10 cellular contexts compared by ENCODE assay signal in the genomic region with DNA sequence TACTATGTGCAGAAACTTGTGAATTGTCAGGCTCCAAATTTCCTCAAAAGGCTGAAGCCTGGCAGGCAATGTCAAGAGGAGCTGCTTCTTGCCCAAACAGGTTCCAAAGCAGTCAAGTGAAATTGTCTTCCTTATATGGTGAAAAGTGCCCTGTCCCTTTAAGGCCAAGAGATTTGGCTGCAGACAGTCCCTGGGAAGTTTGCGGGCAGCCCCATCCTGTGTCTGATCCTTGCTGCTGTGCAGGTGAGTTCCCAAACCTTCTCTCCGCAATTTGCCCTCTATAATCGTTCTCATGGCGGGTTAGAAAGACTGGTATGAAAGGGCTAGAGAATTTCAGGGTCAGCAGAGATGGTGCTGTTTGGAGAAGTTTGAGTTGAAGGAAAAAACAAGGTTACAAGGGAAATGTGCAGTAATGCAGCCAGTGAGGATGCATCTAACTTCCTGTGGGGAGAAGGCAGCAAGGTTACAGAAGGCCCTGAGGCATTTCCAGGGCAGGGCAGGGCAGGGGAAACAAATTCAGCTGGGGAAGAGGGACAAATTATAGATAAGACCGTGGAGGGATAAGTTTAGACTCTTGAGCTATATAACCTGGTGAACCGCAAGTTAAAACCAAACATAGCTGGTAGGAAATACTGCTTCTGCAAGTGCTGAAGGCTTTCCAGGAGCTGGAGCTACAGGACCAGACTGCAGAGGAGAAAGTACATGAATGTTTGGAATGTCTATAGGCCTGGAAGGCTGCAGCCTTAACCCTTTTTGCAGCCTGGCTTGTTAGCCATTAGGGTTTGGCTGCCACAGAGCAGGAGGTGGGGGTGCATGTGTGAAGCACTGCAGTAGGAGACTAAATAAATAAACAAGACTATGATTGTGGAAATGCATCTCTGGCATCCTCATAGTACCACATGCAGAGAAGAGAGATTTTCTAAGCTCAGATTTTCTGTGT.
DNase-seq lines count a peak whose midpoint lies in the region; ATAC-seq and TF ChIP-seq lines count a peak whose summit lies in the region.
"Had no signal": no experiment of that assay in that cellular context is flagged by ENCODE, and none has a peak within 500 bp of the region (broad histone marks: within the 10 kb centered on the region; RNA-seq: fewer than 3 reads in every experiment).

No MANE protein-coding gene starts in this region.

- H3K27ac ChIP-seq in RWPE1 = peak overlapping the region; percentile 68
- H3K27ac ChIP-seq: pancreas had no signal

- CTCF ChIA-PET in RWPE1 (lab: Yijun Ruan, JAX) = interaction anchor here (0.7 kb wide), 2 partner anchors 26 to 383 kb away, joined by 3 to 4 read pairs; no protein-coding TSS in a partner anchor

- POLR2A ChIA-PET in RWPE1 (lab: Yijun Ruan, JAX; ENCODE audit: low non-redundant PET) = no interaction called here

- no peak for TF ChIP-seq CTCF in RWPE1 (conservative IDR thresholded peaks at IDR 0.05; ENCODE audit: low read depth)

- no peak for ATAC-seq in GM21786 (IDR thresholded peaks at IDR 0.05; ENCODE audit: unreplicated experiment)
- ATAC-seq: pancreas had no signal

- DNase-seq in ELF-1 (ENCODE audit: low read depth, low spot score) = peak; percentile 79
- DNase-seq in RWPE1 (ENCODE audit: low spot score) = peak; percentile 57
- DNase-seq in fibroblast of the conjunctiva (ENCODE audit: low read depth) = peak; percentile 71
- DNase-seq in non-pigmented ciliary epithelial cell (ENCODE audit: low read depth) = peak; percentile 61
- DNase-seq in activated T-cell treated with anti-CD3 and anti-CD28 coated beads, Interleukin-2, amount 50 U/mL, for 1 hour = no peak
- DNase-seq in stimulated activated CD4-positive, alpha-beta T cell treated with anti-CD3 and anti-CD28 coated beads, Interleukin-2, amount 100 ng/mL, for 24 hours = no peak
- DNase-seq in effector CD4-positive, alpha-beta T cell = no peak
- DNase-seq: activated CD8-positive, alpha-beta memory T cell treated with anti-CD3 and anti-CD28 coated beads, Interleukin-2, amount 50 U/mL, for 48 hours; pancreas had no signal

Comparison
In these comparisons a context has a peak if more than half of its experiments do, and no peak if none do; other contexts are left out.
1. DNase-seq: peak in ELF-1 (single experiment), RWPE1 (single experiment), fibroblast of the conjunctiva (single experiment) and non-pigmented ciliary epithelial cell (single experiment); none in activated T-cell treated with anti-CD3 and anti-CD28 coated beads, Interleukin-2, amount 50 U/mL, for 1 hour (single experiment), stimulated activated CD4-positive, alpha-beta T cell treated with anti-CD3 and anti-CD28 coated beads, Interleukin-2, amount 100 ng/mL, for 24 hours (0 of 2) and effector CD4-positive, alpha-beta T cell (single experiment).